9 cellular contexts compared by ENCODE assay signal in genomic region chr1:167121375-167122120, GRCh38. TPM values are rescaled to one million over a fixed set of nuclear protein-coding genes. Genes with fewer than 3 reads are reported as not detected.
DNase-seq lines count a peak whose midpoint lies in the region; ATAC-seq and TF ChIP-seq lines count a peak whose summit lies in the region.
"Had no signal": no experiment of that assay in that cellular context is flagged by ENCODE, and none has a peak within 500 bp of the region (broad histone marks: within the 10 kb centered on the region; RNA-seq: fewer than 3 reads in every experiment).

No MANE protein-coding gene starts in this region.

- H3K4me1 ChIP-seq in body of pancreas (peaks cover 12% of the 10 kb centered on the region), iPS-20b (ENCODE audit: insufficient read depth, low read length) (peaks cover 18% of the 10 kb centered on the region), spleen (peaks cover 0 to 11% (median 10%) of the 10 kb centered on the region in 6 donors)

- 6 to 7% methylated on average over 36 to 47 of the region's 47 CpGs for WGBS in body of pancreas, 2 donors
- WGBS in spleen, 5 donors, result 13 to 17% (median 14%) methylated on average over 30 to 47 of the region's 47 CpGs

- H3K27me3 ChIP-seq in body of pancreas (no peaks in the 10 kb centered on the region), iPS-20b (ENCODE audit: insufficient read depth, low read length) (peaks cover 19% of the 10 kb centered on the region; the same call in 1 of the 2 replicates), spleen (replicated peaks in 1 of 7) (peaks cover 0 to 36% (median 9%) of the 10 kb centered on the region in 7 donors)

- no peak overlapping the region for H3K9ac ChIP-seq in SK-N-MC (ENCODE audit: insufficient read length)
- H3K9ac ChIP-seq in iPS-20b (ENCODE audit: low read depth, low read length), result peak overlapping the region; percentile 47; the same call in 1 of the 2 replicates

- H3K4me3 ChIP-seq in SK-N-MC (peak overlapping the region; percentile 71), body of pancreas (peak overlapping the region in 1 of 2 donors; percentile 4), iPS-20b (ENCODE audit: low read length) (peak overlapping the region; percentile 70), spleen (peak overlapping the region; percentile 13 to 69 (median 32))

- intact Hi-C loops in body of pancreas (cut with DNase I) (no loop called here), spleen (cut with DNase I; ENCODE audit: low total_unique reads) (no loop called here)

- no peak for TF ChIP-seq CTCF in body of pancreas (IDR thresholded peaks at IDR 0.05)
- TF ChIP-seq CTCF in spleen (IDR thresholded peaks at IDR 0.05 in 8 of 11, conservative IDR thresholded peaks at IDR 0.05 in 3 of 11), result no peak

- ATAC-seq in body of pancreas, result peak; percentile 67
- no peak for ATAC-seq in GM21786 (IDR thresholded peaks at IDR 0.05; ENCODE audit: unreplicated experiment)
- no peak for ATAC-seq in GM21367 (IDR thresholded peaks at IDR 0.05; ENCODE audit: unreplicated experiment)
- no peak for ATAC-seq in HG03097 (IDR thresholded peaks at IDR 0.05; ENCODE audit: low FRiP score, unreplicated experiment)

- H3K27ac ChIP-seq in SK-N-MC, result no peak overlapping the region
- no peak overlapping the region for H3K27ac ChIP-seq in body of pancreas
- no peak overlapping the region for H3K27ac ChIP-seq in iPS-20b (ENCODE audit: low read length)
- no peak overlapping the region for H3K27ac ChIP-seq in spleen

- H3K9me3 ChIP-seq in SK-N-MC (ENCODE audit: low read depth, low read length), result no peaks in the 10 kb centered on the region
- no peaks in the 10 kb centered on the region for H3K9me3 ChIP-seq in body of pancreas
- no peaks in the 10 kb centered on the region for H3K9me3 ChIP-seq in iPS-20b (ENCODE audit: insufficient read depth, low read depth, low read length)
- no peaks in the 10 kb centered on the region for H3K9me3 ChIP-seq in spleen

- H3K36me3 ChIP-seq in SK-N-MC (ENCODE audit: insufficient read depth, low read length) (no peaks in the 10 kb centered on the region), body of pancreas (replicated peaks in 1 of 2; ENCODE audit: insufficient read depth in 1 of 2, low read depth in 2 of 2) (no peaks in the 10 kb centered on the region), iPS-20b (ENCODE audit: insufficient read depth, low read depth, low read length) (no peaks in the 10 kb centered on the region), spleen (no peaks in the 10 kb centered on the region)

- DNase-seq in EL (peak; percentile 53), SK-N-MC (ENCODE audit: low read depth, low spot score) (no peak), body of pancreas (peak; percentile 42 to 71 (median 60)), spleen (peak; percentile 82)

- no peak for TF ChIP-seq POLR2A in body of pancreas (IDR thresholded peaks at IDR 0.05)
- TF ChIP-seq POLR2A in spleen (IDR thresholded peaks at IDR 0.05), result no peak

RNA-seq across cellular contexts. Expression of gene STYXL2, which starts 27.7 kb away (rescaled TPM):
- total RNA-seq in body of pancreas (not detected), spleen (not detected)
- polyA plus RNA-seq in spleen, result not detected
- total RNA-seq: glomerular endothelial cell had no signal

RNA-seq across cellular contexts. Expression of gene GPA33, which starts 31.4 kb away (rescaled TPM):
- total RNA-seq in body of pancreas (1 to 10 TPM in 1 of 2 donors, not detected in 1; 1.6 TPM), spleen (1 to 10 TPM in 4 of 7 donors, under 1 TPM in 3; 0.54 to 1.4 (median 1.0) TPM)
- polyA plus RNA-seq in spleen, result under 1 TPM; 0.07 to 0.85 (median 0.16) TPM
- total RNA-seq: glomerular endothelial cell had no signal
